8 cellular contexts compared by ENCODE assay signal in the genomic region with DNA sequence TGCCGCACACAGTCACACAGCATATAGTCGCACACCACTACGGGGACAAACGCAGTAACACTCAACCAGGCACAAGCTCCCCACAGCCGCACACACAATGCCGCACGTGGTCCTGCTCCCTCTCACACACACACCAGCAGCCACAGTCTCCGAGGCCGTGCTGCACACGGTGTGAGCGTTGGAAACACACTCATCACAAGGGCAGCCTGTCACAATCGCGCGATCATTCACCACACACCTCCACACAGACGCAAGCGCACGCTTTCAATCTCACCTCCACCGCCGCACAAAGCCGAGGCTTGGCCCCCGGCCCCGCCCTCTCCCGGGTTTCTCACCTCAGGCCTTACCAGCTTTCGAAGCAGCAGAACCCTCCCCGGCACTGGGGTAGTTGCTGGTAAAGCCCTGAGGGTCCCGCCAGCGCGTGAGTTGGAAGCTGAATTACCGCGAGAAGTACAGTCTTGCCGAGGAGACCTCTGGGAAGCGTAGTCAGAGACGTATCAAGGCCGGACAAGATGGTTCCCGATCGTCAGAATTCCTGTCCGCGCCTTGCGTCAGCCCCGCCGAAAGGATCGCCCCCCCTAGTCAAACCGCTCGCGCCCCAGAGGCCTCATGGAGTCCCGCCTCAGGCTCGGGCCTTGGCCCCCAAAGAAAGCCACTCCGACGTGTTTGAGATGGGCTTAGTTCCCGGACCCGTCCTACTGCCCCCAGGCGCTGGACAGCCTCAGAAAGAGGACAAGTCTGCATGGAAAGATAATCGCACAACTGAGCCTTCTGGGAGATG. TPM values are rescaled to one million over a fixed set of nuclear protein-coding genes. Genes with fewer than 3 reads are reported as not detected.
DNase-seq lines count a peak whose midpoint lies in the region; ATAC-seq and TF ChIP-seq lines count a peak whose summit lies in the region.

ZNF566 (minus strand) TSS at position 423 of the 781 bp plus-strand sequence. CDS start 13,004 bp downstream, outside the sequence.

- H3K4me1 ChIP-seq in uterus, result no peaks in the 10 kb centered on the region

- no peaks in the 10 kb centered on the region for H3K9me3 ChIP-seq in uterus

- DNase-seq in NCI-H187 treated with DMSO at 0.1 percent for 48 hours (lab: John Stamatoyannopoulos, UW) (peak; percentile 91), T-helper 22 cell (ENCODE audit: low read depth) (peak; percentile 89), astrocyte of the cerebellum (ENCODE audit: low read depth) (peak; percentile 93), hepatic stellate cell (ENCODE audit: low spot score) (peak; percentile 97), putamen (ENCODE audit: low spot score) (peak; percentile 95), uterus (peak; percentile 87 to 92)

- TF ChIP-seq CTCF in astrocyte of the cerebellum (IDR thresholded peaks at IDR 0.05; ENCODE audit: low read depth, low read length, missing control alignments) (peak; percentile 28), uterus (IDR thresholded peaks at IDR 0.05) (peak in 1 of 4 experiments; percentile 22)

- no peaks in the 10 kb centered on the region for H3K36me3 ChIP-seq in uterus

- peak; percentile 22 to 44 for TF ChIP-seq POLR2A in uterus (IDR thresholded peaks at IDR 0.05)

- in situ Hi-C loops in astrocyte of the cerebellum (cut with HindIII; ENCODE audit: low sequenced_read_pairs), result no loop called here

- ATAC-seq in GM18499 (IDR thresholded peaks at IDR 0.05; ENCODE audit: insufficient read depth, unreplicated experiment), result peak; percentile 81
- ATAC-seq in HG02938 (IDR thresholded peaks at IDR 0.05; ENCODE audit: unreplicated experiment), result peak; percentile 77

- H3K27ac ChIP-seq in uterus, result peak within 1 kb of the TSS; percentile 90 to 96

- H3K27me3 ChIP-seq in uterus, result no peaks in the 10 kb centered on the region

- H3K4me3 ChIP-seq in astrocyte of the cerebellum (ENCODE audit: low read depth, low read length), result peak within 1 kb of the TSS; percentile 64
- H3K4me3 ChIP-seq in uterus, result peak within 1 kb of the TSS; percentile 60 to 65

- intact Hi-C loops in uterus (cut with DNase I; ENCODE audit: low total_unique reads), result no loop called here

RNA-seq across cellular contexts. Expression of gene ZNF566, which starts in this region (rescaled TPM):
- total RNA-seq in uterus, result 10 to 100 TPM; 10.3 to 42.4 (median 19.4) TPM

Comparison
In these comparisons a context has a peak if more than half of its experiments do, and no peak if none do; other contexts are left out.
1. Peak in every context shown above with its lines: DNase-seq, ATAC-seq, H3K4me3 ChIP-seq and H3K27ac ChIP-seq.